Comparison of ENCODE assay signal across 8 cellular contexts in genomic region chr16:23640959-23641765, GRCh38.
A peak's percentile ranks its signal among the peaks of the same experiment; 100 is the strongest.
DNase-seq lines count a peak whose midpoint lies in the region; ATAC-seq and TF ChIP-seq lines count a peak whose summit lies in the region.

DCTN5 (plus strand) TSS chr16:23641466; CDS start chr16:23641543, 77 bp downstream.
PALB2 (minus strand) TSS chr16:23641310; CDS start chr16:23641157, 153 bp downstream.

- DNase-seq in AG09309 (ENCODE audit: low read depth) (peak; percentile 76), NCI-H446 (lab: John Stamatoyannopoulos, UW) (peak; percentile 74 to 95), cerebellar nuclear complex (lab: John Stamatoyannopoulos, UW) (peak; percentile 47 to 72), islet precursor cell (peak; percentile 94)
- DNase-seq in stimulated activated CD4-positive, alpha-beta T cell treated with anti-CD3 and anti-CD28 coated beads, Interleukin-12 subunit alpha, Interleukin-12 subunit beta, amount 100 ng/mL, for 48 hours (ENCODE audit: low read depth in 2 of 3, low spot score in 1 of 3), result peak; percentile 77 to 88 (median 88)

- peak; percentile 98 for ATAC-seq in GM19025 (IDR thresholded peaks at IDR 0.05; ENCODE audit: low read depth, unreplicated experiment)
- peak; percentile 93 for ATAC-seq in HG03342 (IDR thresholded peaks at IDR 0.05; ENCODE audit: unreplicated experiment)
- peak; percentile 97 to 98 for ATAC-seq in activated CD4-positive, CD25-positive, alpha-beta regulatory T cell treated with anti-CD3 and anti-CD28 coated beads, Interleukin-2, amount 50 U/mL, for 24 hours

- peak within 1 kb of the TSS; percentile 99 for H3K4me3 ChIP-seq in AG09309 (ENCODE audit: control insufficient read depth, low read depth, low read length)

- no peak for TF ChIP-seq CTCF in AG09309 (IDR thresholded peaks at IDR 0.05; ENCODE audit: control insufficient read depth, insufficient read depth, low read depth, low read length, missing control alignments)

Comparison
In these comparisons a context has a peak if more than half of its experiments do, and no peak if none do; other contexts are left out.
1. Peak in every context shown above with its lines: DNase-seq, ATAC-seq and H3K4me3 ChIP-seq.